ENCODE assay signal across 8 cellular contexts in the genomic region with DNA sequence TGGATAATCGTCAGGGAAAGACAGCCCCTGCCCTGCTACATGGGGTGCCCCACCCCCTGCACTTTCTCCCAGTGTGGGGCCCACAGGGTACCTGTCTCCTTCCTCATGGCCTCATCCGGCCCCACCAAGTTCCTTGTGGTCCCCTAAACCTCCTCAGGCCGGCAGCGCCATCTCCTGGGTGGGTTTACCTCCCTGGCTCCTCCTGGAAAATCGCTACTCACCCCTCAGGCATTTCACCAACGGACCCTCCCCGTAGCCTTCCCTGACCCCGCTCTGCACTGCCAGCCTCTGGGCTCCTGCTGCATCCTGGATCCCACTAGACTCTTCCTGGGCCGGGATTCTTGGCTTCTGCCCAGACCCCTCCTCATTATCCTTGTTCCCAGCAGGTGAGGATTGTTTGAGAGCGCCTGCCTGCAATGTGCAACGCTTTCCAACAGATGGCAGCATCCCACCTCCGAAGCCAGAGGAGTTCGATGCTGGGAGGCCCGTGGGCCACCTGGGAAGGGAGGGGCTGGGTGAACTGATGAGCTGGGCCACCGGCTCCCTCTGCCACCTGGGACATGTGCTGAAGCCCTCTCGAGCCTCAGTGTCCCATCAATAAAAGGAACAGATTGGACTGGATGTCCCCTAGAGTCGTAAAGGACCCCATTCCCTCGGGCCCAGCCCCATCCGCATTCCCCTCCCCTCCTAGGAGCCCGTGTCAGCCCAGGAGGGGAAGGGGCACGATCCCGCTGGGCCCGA. TPM values are rescaled to one million over a fixed set of nuclear protein-coding genes. Genes with fewer than 3 reads are reported as not detected.
DNase-seq lines count a peak whose midpoint lies in the region; ATAC-seq, FAIRE-seq and TF ChIP-seq lines count a peak whose summit lies in the region.

No MANE protein-coding gene starts in this region.

- H3K27me3 ChIP-seq in BLaER1 treated with 17β-estradiol and CSF1 and Interleukin-3, amounts not matched to agents 10 nM and 100 nM = no peaks in the 10 kb centered on the region
- H3K27me3 ChIP-seq in HAP-1 (ENCODE audit: low read depth) (peaks cover 18% of the 10 kb centered on the region; the same call in 1 of the 2 replicates), endothelial cell of umbilical vein (ENCODE audit: control insufficient read depth in 2 of 2, insufficient read depth in 2 of 2, low read length in 2 of 2) (no peaks in the 10 kb centered on the region), stomach (peaks cover 0 to 40% (median 0%) of the 10 kb centered on the region in 3 donors)

- H3K9me3 ChIP-seq in BLaER1 treated with 17β-estradiol and CSF1 and Interleukin-3, amounts not matched to agents 10 nM and 100 nM (replicated peaks in 1 of 11) = no peaks in the 10 kb centered on the region
- H3K9me3 ChIP-seq in HAP-1 (no peaks in the 10 kb centered on the region), endothelial cell of umbilical vein (replicated peaks; ENCODE audit: control insufficient read depth, insufficient read depth, low read length) (no peaks in the 10 kb centered on the region), stomach (no peaks in the 10 kb centered on the region)

- DNase-seq in HAP-1 (ENCODE audit: low spot score in 2 of 2) (peak; percentile 49 to 84), NCI-H69 (lab: John Stamatoyannopoulos, UW) (peak; percentile 86), endothelial cell of umbilical vein (ENCODE audit: low read depth, low spot score) (peak; percentile 50), stomach (peak; percentile 66), T1000 (lab: John Stamatoyannopoulos, UW) (no peak)
- peak; percentile 76 for DNase-seq in activated CD8-positive, alpha-beta T cell treated with anti-CD3 and anti-CD28 coated beads, Interleukin-2, amount 10 ng/mL, durations not matched to agents 7 days and 5 days
- DNase-seq in naive thymus-derived CD8-positive, alpha-beta T cell = peak; percentile 41 to 76 (median 60)

- H3K79me2 ChIP-seq in endothelial cell of umbilical vein (ENCODE audit: control insufficient read depth, insufficient read depth, low read length) = no peaks in the 10 kb centered on the region

- H3K9me1 ChIP-seq in endothelial cell of umbilical vein (replicated peaks; ENCODE audit: control insufficient read depth, extremely low read depth, insufficient read depth, low read length) = no peaks in the 10 kb centered on the region

- peak; percentile 66 for ATAC-seq in activated CD8-positive, alpha-beta T cell treated with anti-CD3 and anti-CD28 coated beads, Interleukin-2, amount 10 ng/mL, durations not matched to agents 7 days and 5 days
- ATAC-seq in naive thymus-derived CD8-positive, alpha-beta T cell = peak; percentile 73 to 74

- intact Hi-C loops in endothelial cell of umbilical vein (cut with micrococcal nuclease) = loop anchor here (1.0 kb wide), 5 partner anchors 32 to 154 kb away; no protein-coding TSS in a partner anchor
- intact Hi-C loops in stomach (cut with DNase I; ENCODE audit: low total_unique reads) = no loop called here

- no peaks in the 10 kb centered on the region for H3K9me3 Mint-ChIP-seq in activated CD8-positive, alpha-beta T cell treated with anti-CD3 and anti-CD28 coated beads, Interleukin-2, amount 10 ng/mL, durations not matched to agents 7 days and 5 days (ENCODE audit: insufficient read depth)
- H3K9me3 Mint-ChIP-seq in naive thymus-derived CD8-positive, alpha-beta T cell = no peaks in the 10 kb centered on the region

- no peak overlapping the region for H2AFZ ChIP-seq in endothelial cell of umbilical vein (ENCODE audit: low read depth, low read length)

- dilution Hi-C loops in endothelial cell of umbilical vein (cut with MboI; ENCODE audit: extremely low pct_ligation_motif_present, low sequenced_read_pairs) = no loop called here

- H3K4me3 ChIP-seq in BLaER1 treated with 17β-estradiol and CSF1 and Interleukin-3, amounts not matched to agents 10 nM and 100 nM = no peak overlapping the region
- H3K4me3 ChIP-seq in HAP-1 (no peak overlapping the region), endothelial cell of umbilical vein (replicated peaks in 1 of 3; ENCODE audit: insufficient read depth in 1 of 3, low read depth in 1 of 3, low read length in 3 of 3) (no peak overlapping the region), stomach (no peak overlapping the region)

- 12 to 22% (median 16%) methylated on average over 22 to 23 of the region's 23 CpGs for WGBS in stomach, 5 donors

- peaks cover 9% of the 10 kb centered on the region for H3K4me1 Mint-ChIP-seq in activated CD8-positive, alpha-beta T cell treated with anti-CD3 and anti-CD28 coated beads, Interleukin-2, amount 10 ng/mL, durations not matched to agents 7 days and 5 days (ENCODE audit: low read depth)
- peaks cover 4 to 7% (median 7%) of the 10 kb centered on the region in 4 donors for H3K4me1 Mint-ChIP-seq in naive thymus-derived CD8-positive, alpha-beta T cell

- CTCF ChIA-PET in activated CD8-positive, alpha-beta T cell treated with anti-CD3 and anti-CD28 coated beads, Interleukin-2, amount 10 ng/mL, durations not matched to agents 7 days and 5 days (lab: Charles Lee) = interaction anchor here (0.6 to 6.2 kb wide), 25 partner anchors 8 to 158 kb away, joined by 3 to 115 read pairs (median 5); partner anchors contain the start of gene SCUBE1
- CTCF ChIA-PET in endothelial cell of umbilical vein (lab: Charles Lee) = interaction anchor here (0.7 to 7.7 kb wide), 25 partner anchors 8 to 1396 kb away, joined by 3 to 106 read pairs (median 4); no protein-coding TSS in a partner anchor

- BruUV-seq in endothelial cell of umbilical vein (replicated peaks; lab: Mats Ljungman, UMichigan) = no TSS peak

- no peak for TF ChIP-seq EP300 in stomach (IDR thresholded peaks at IDR 0.05)

- no peak overlapping the region for H3K4me3 Mint-ChIP-seq in activated CD8-positive, alpha-beta T cell treated with anti-CD3 and anti-CD28 coated beads, Interleukin-2, amount 10 ng/mL, durations not matched to agents 7 days and 5 days
- no peak overlapping the region for H3K4me3 Mint-ChIP-seq in naive thymus-derived CD8-positive, alpha-beta T cell

- in situ Hi-C loops in HAP-1 (cut with MboI; ENCODE audit: low sequenced_read_pairs) = no loop called here

- TF ChIP-seq CTCF in endothelial cell of umbilical vein (IDR thresholded peaks at IDR 0.05; ENCODE audit: extremely low read depth in 1 of 2, insufficient read depth in 1 of 2, low read depth in 1 of 2, low read length in 2 of 2) (peak; percentile 83 to 91), stomach (IDR thresholded peaks at IDR 0.05) (peak in 5 of 7 experiments; percentile 78 to 88 (median 86))

- peak overlapping the region in 8 of 11 experiments; percentile 12 to 48 (median 32); a peak in 7 of 22 replicates for H3K9ac ChIP-seq in BLaER1 treated with 17β-estradiol and CSF1 and Interleukin-3, amounts not matched to agents 10 nM and 100 nM
- H3K9ac ChIP-seq in endothelial cell of umbilical vein (replicated peaks; ENCODE audit: extremely low read depth, insufficient read depth, low read length) = no peak overlapping the region

- POLR2A ChIA-PET in activated CD8-positive, alpha-beta T cell treated with anti-CD3 and anti-CD28 coated beads, Interleukin-2, amount 10 ng/mL, durations not matched to agents 7 days and 5 days (lab: Charles Lee) = interaction anchor here (0.7 to 0.8 kb wide), 2 partner anchors 10 to 64 kb away, joined by 3 to 4 read pairs; no protein-coding TSS in a partner anchor
- POLR2A ChIA-PET in endothelial cell of umbilical vein (lab: Charles Lee) = no interaction called here
- POLR2A ChIA-PET in naive thymus-derived CD8-positive, alpha-beta T cell (lab: Charles Lee) = no interaction called here

- H3K27ac Mint-ChIP-seq in activated CD8-positive, alpha-beta T cell treated with anti-CD3 and anti-CD28 coated beads, Interleukin-2, amount 10 ng/mL, durations not matched to agents 7 days and 5 days = peak overlapping the region; percentile 20
- peak overlapping the region in 2 of 10 donors; percentile 53 to 80 for H3K27ac Mint-ChIP-seq in naive thymus-derived CD8-positive, alpha-beta T cell

- peaks cover 15 to 59% (median 43%) of the 10 kb centered on the region in 10 experiments for H3K4me1 ChIP-seq in BLaER1 treated with 17β-estradiol and CSF1 and Interleukin-3, amounts not matched to agents 10 nM and 100 nM
- H3K4me1 ChIP-seq in HAP-1 = no peaks in the 10 kb centered on the region
- H3K4me1 ChIP-seq in endothelial cell of umbilical vein (ENCODE audit: control insufficient read depth, extremely low read depth, insufficient read depth, low read length) = no peaks in the 10 kb centered on the region
- H3K4me1 ChIP-seq in stomach = peaks cover 0 to 16% (median 4%) of the 10 kb centered on the region in 4 donors

- H3K27me3 Mint-ChIP-seq in activated CD8-positive, alpha-beta T cell treated with anti-CD3 and anti-CD28 coated beads, Interleukin-2, amount 10 ng/mL, durations not matched to agents 7 days and 5 days (ENCODE audit: low read depth) = no peaks in the 10 kb centered on the region
- H3K27me3 Mint-ChIP-seq in naive thymus-derived CD8-positive, alpha-beta T cell = peaks cover 0 to 8% (median 4%) of the 10 kb centered on the region in 5 donors

- peaks cover 0 to 14% (median 0%) of the 10 kb centered on the region in 11 experiments; a peak in 2 of 22 replicates for H4K20me1 ChIP-seq in BLaER1 treated with 17β-estradiol and CSF1 and Interleukin-3, amounts not matched to agents 10 nM and 100 nM
- H4K20me1 ChIP-seq in endothelial cell of umbilical vein (replicated peaks; ENCODE audit: control insufficient read depth, extremely low read depth, insufficient read depth, low read length) = no peaks in the 10 kb centered on the region

- peak overlapping the region in 3 of 11 experiments; percentile 4 to 16 (median 5); a peak in 2 of 22 replicates for H3K27ac ChIP-seq in BLaER1 treated with 17β-estradiol and CSF1 and Interleukin-3, amounts not matched to agents 10 nM and 100 nM
- H3K27ac ChIP-seq in endothelial cell of umbilical vein (ENCODE audit: insufficient read depth, low read depth, low read length) (no peak overlapping the region), stomach (no peak overlapping the region)

- peak; percentile 81 for FAIRE-seq in endothelial cell of umbilical vein (lab: Jason Lieb, UNC)

- H3K4me2 ChIP-seq in BLaER1 treated with 17β-estradiol and CSF1 and Interleukin-3, amounts not matched to agents 10 nM and 100 nM = peak overlapping the region in 10 of 11 experiments; percentile 28 to 78 (median 68); a peak in 19 of 22 replicates
- H3K4me2 ChIP-seq in endothelial cell of umbilical vein (ENCODE audit: insufficient read depth, low read length) = no peak overlapping the region

- no peaks in the 10 kb centered on the region for H3K36me3 ChIP-seq in BLaER1 treated with 17β-estradiol and CSF1 and Interleukin-3, amounts not matched to agents 10 nM and 100 nM
- H3K36me3 ChIP-seq in HAP-1 (replicated peaks) = no peaks in the 10 kb centered on the region
- no peaks in the 10 kb centered on the region for H3K36me3 ChIP-seq in endothelial cell of umbilical vein (ENCODE audit: control insufficient read depth in 2 of 2, extremely low read depth in 1 of 2, insufficient read depth in 2 of 2, low read length in 2 of 2)
- no peaks in the 10 kb centered on the region for H3K36me3 ChIP-seq in stomach

- H3K36me3 Mint-ChIP-seq in activated CD8-positive, alpha-beta T cell treated with anti-CD3 and anti-CD28 coated beads, Interleukin-2, amount 10 ng/mL, durations not matched to agents 7 days and 5 days (ENCODE audit: low read depth) = no peaks in the 10 kb centered on the region
- H3K36me3 Mint-ChIP-seq in naive thymus-derived CD8-positive, alpha-beta T cell = no peaks in the 10 kb centered on the region

- TF ChIP-seq POLR2A in endothelial cell of umbilical vein (IDR thresholded peaks at IDR 0.05; ENCODE audit: low read depth, low read length) = no peak
- no peak for TF ChIP-seq POLR2A in stomach (IDR thresholded peaks at IDR 0.05)

RNA-seq across cellular contexts. Expression of gene TTLL12, which starts 44.2 kb away (rescaled TPM):
- total RNA-seq in activated CD8-positive, alpha-beta T cell treated with anti-CD3 and anti-CD28 coated beads, Interleukin-2, amount 10 ng/mL, durations not matched to agents 7 days and 5 days = 10 to 100 TPM; 49.3 to 52.9 TPM
- 32.9 and 36.5 TPM in 2 replicates for total RNA-seq in endothelial cell of umbilical vein
- 26.2 and 30.1 TPM in 2 replicates for polyA plus RNA-seq in endothelial cell of umbilical vein
- polyA plus RNA-seq in endothelial cell of umbilical vein (2011; cell fraction: cytosol; rRNA removed) = 13.7 and 14.3 TPM in 2 replicates
- 14.1 and 15.3 TPM in 2 replicates for polyA plus RNA-seq in endothelial cell of umbilical vein (2011; cell fraction: nucleus; rRNA removed)
- 29.6 and 34.1 TPM in 2 replicates for polyA plus RNA-seq in endothelial cell of umbilical vein (2012)
- 13.0 and 14.5 TPM in 2 replicates for polyA minus RNA-seq in endothelial cell of umbilical vein
- 32.1 TPM for polyA minus RNA-seq in endothelial cell of umbilical vein (2011; cell fraction: cytosol; rRNA and poly(A)+ RNA removed)
- 7.3 and 7.8 TPM in 2 replicates for polyA minus RNA-seq in endothelial cell of umbilical vein (2011; cell fraction: nucleus; rRNA and poly(A)+ RNA removed)
- total RNA-seq in naive thymus-derived CD8-positive, alpha-beta T cell = 10 to 100 TPM; 26.0 to 26.9 TPM
- 10 to 100 TPM; 16.2 to 31.4 (median 25.3) TPM for polyA plus RNA-seq in naive thymus-derived CD8-positive, alpha-beta T cell
- 10 to 100 TPM in 4 of 5 donors, 1 to 10 TPM in 1; 4.1 to 64.3 (median 18.7) TPM for total RNA-seq in stomach
- 10 to 100 TPM; 27.6 to 45.3 (median 32.7) TPM for polyA plus RNA-seq in stomach
